ENCODE assay signal across 10 cellular contexts in the genomic region with DNA sequence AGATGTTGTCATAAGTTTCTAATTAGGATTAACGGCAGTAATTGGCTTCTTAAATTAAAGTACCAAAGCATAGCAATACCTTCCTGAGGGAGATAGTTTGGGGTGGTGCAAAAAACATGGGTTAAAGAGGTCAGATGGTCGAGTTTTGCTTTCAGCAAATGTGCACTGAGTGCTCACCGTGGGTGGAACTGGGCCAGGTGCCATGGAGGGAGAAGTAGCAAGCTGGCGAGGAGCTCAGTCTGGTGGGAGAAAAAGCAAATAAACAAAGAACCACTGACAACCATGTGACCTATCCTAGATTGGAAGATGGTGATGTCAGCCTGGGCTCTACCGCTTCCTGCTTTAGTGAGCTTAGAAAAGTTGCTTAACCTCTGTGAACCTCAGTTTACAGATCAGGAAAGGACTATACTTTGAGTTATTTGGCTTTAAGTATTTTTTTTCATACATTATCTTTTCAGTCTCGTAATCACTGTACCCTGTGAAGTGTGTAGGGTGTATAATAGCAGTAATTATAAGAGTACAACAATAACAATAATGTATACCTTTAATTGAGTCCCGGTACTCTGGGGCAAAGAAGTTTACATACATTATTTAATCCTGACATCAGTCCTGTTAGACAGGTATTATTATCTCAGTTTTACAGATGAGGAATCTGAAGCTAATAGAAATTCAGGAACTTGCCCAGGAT.
DNase-seq lines count a peak whose midpoint lies in the region; ATAC-seq and TF ChIP-seq lines count a peak whose summit lies in the region.
"Had no signal": no experiment of that assay in that cellular context is flagged by ENCODE, and none has a peak within 500 bp of the region (broad histone marks: within the 10 kb centered on the region; RNA-seq: fewer than 3 reads in every experiment).

No MANE protein-coding gene starts in this region.

- H3K9me3 Mint-ChIP-seq in activated T-cell treated with anti-CD3 and anti-CD28 coated beads, Interleukin-2, amount 50 U/mL, for 72 hours, result peaks cover 0 to 3% of the 10 kb centered on the region in 2 donors
- H3K9me3 Mint-ChIP-seq: natural killer cell had no signal

- no peaks in the 10 kb centered on the region for H3K36me3 ChIP-seq in ovary

- WGBS in ovary, 3 donors, result 26 to 38% (median 33%) methylated on average over 7 of the region's 7 CpGs

- TF ChIP-seq EP300 in ovary (IDR thresholded peaks at IDR 0.05), result no peak

- no peaks in the 10 kb centered on the region for H3K27me3 Mint-ChIP-seq in activated T-cell treated with anti-CD3 and anti-CD28 coated beads, Interleukin-2, amount 50 U/mL, for 72 hours (ENCODE audit: low read depth)

- no peaks in the 10 kb centered on the region for H3K9me3 ChIP-seq in ovary

- H3K27ac Mint-ChIP-seq in activated T-cell treated with anti-CD3 and anti-CD28 coated beads, Interleukin-2, amount 50 U/mL, for 72 hours, result peak overlapping the region; percentile 30
- H3K27ac Mint-ChIP-seq: natural killer cell had no signal

- peaks cover 5% of the 10 kb centered on the region for H3K4me1 ChIP-seq in ovary (ENCODE audit: insufficient read depth)

- H3K4me3 ChIP-seq in fibroblast of the aortic adventitia (ENCODE audit: low read depth, low read length), result no peak overlapping the region
- no peak overlapping the region for H3K4me3 ChIP-seq in ovary

- peak; percentile 76 for ATAC-seq in GM18511 (IDR thresholded peaks at IDR 0.05; ENCODE audit: unreplicated experiment)
- peak; percentile 71 for ATAC-seq in HG03045 (IDR thresholded peaks at IDR 0.05; ENCODE audit: unreplicated experiment)
- ATAC-seq in activated T-cell treated with anti-CD3 and anti-CD28 coated beads, Interleukin-2, amount 50 U/mL, for 72 hours (replicated peaks in 1 of 2), result peak; percentile 69 to 78
- ATAC-seq: HCT116 had no signal

- H3K4me3 Mint-ChIP-seq in activated T-cell treated with anti-CD3 and anti-CD28 coated beads, Interleukin-2, amount 50 U/mL, for 72 hours, result peak overlapping the region; percentile 46 to 62
- H3K4me3 Mint-ChIP-seq: natural killer cell had no signal

- no peak overlapping the region for H3K27ac ChIP-seq in ovary

- DNase-seq in AG09319 (ENCODE audit: extremely low read depth, low read depth), result peak; percentile 73
- DNase-seq in NCI-H2196 (lab: John Stamatoyannopoulos, UW; ENCODE audit: unreplicated experiment), result peak; percentile 50
- DNase-seq in activated T-cell treated with anti-CD3 and anti-CD28 coated beads, Interleukin-2, amount 50 U/mL, for 72 hours, result peak; percentile 51 to 56
- peak; percentile 80 for DNase-seq in fibroblast of the aortic adventitia (ENCODE audit: low read depth)
- peak in 4 of 5 donors; percentile 31 to 61 (median 48) for DNase-seq in ovary
- DNase-seq in NCI-H524 treated with DMSO at 0.1 percent for 48 hours (lab: John Stamatoyannopoulos, UW), result no peak
- DNase-seq: natural killer cell had no signal

- no peaks in the 10 kb centered on the region for H3K27me3 ChIP-seq in ovary

- TF ChIP-seq CTCF in AG09319 (IDR thresholded peaks at IDR 0.05; ENCODE audit: low read depth, low read length) (no peak), fibroblast of the aortic adventitia (IDR thresholded peaks at IDR 0.05; ENCODE audit: insufficient read depth, low read length) (no peak), ovary (IDR thresholded peaks at IDR 0.05) (no peak)

- intact Hi-C loops in ovary (cut with DNase I), result loop anchor here in 3 of 4 donors (5.0 to 10.0 kb wide), 3 partner anchors 82 to 272 kb away; partner anchors contain the start of gene ADRA2A (in 1 of the 3)

- no peak for TF ChIP-seq POLR2A in ovary (IDR thresholded peaks at IDR 0.05)

- peaks cover 69% of the 10 kb centered on the region for H3K4me1 Mint-ChIP-seq in activated T-cell treated with anti-CD3 and anti-CD28 coated beads, Interleukin-2, amount 50 U/mL, for 72 hours (ENCODE audit: low read depth)

- peaks cover 0 to 4% of the 10 kb centered on the region in 2 donors for H3K36me3 Mint-ChIP-seq in activated T-cell treated with anti-CD3 and anti-CD28 coated beads, Interleukin-2, amount 50 U/mL, for 72 hours (ENCODE audit: insufficient read depth in 2 of 2)
- H3K36me3 Mint-ChIP-seq: natural killer cell had no signal
